Comparison of ENCODE assay signal across 16 cellular contexts in the genomic region with DNA sequence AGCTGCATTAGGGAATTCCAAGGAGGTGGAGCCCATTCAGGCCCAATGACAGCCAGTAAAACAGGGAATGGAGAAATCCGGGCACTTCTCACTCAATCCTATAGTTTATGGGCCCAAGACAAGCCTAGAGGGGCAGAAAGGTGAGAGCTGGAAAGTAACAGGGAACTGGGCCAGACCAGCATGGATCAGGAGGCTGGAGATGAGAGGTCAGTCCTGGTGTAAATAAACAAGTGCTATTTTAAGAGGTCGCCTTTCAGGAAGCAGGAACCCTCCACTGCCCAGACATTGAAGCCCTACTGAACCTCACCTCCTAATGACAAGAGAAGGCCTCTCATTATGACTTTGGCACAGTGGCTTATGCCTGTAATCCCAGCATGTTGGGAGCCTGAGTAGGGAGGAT. TPM values are rescaled to one million over a fixed set of nuclear protein-coding genes. Genes with fewer than 3 reads are reported as not detected.
A peak's percentile ranks its signal among the peaks of the same experiment; 100 is the strongest.
DNase-seq lines count a peak whose midpoint lies in the region; ATAC-seq and TF ChIP-seq lines count a peak whose summit lies in the region.
"Had no signal": no experiment of that assay in that cellular context is flagged by ENCODE, and none has a peak within 500 bp of the region (broad histone marks: within the 10 kb centered on the region; RNA-seq: fewer than 3 reads in every experiment).

No MANE protein-coding gene starts in this region.

- H3K9me3 Mint-ChIP-seq in neural progenitor cell = no peaks in the 10 kb centered on the region
- H3K9me3 Mint-ChIP-seq: CD4-positive, alpha-beta memory T cell had no signal

- no peaks in the 10 kb centered on the region for H3K9me3 ChIP-seq in neural progenitor cell (ENCODE audit: low read depth)

- H3K36me3 ChIP-seq in neural progenitor cell = no peaks in the 10 kb centered on the region

- in situ Hi-C loops in Caki2 (cut with HindIII; ENCODE audit: low pct_unique_long_range_greater_than_20kb, low sequenced_read_pairs) = no loop called here

- no peak overlapping the region for H3K4me3 ChIP-seq in neural progenitor cell

- peaks cover 14% of the 10 kb centered on the region for H3K4me1 ChIP-seq in neural progenitor cell

- H3K4me3 Mint-ChIP-seq in neural progenitor cell = no peak overlapping the region
- H3K4me3 Mint-ChIP-seq: B cell; CD4-positive, alpha-beta memory T cell had no signal

- H3F3A ChIP-seq in neural progenitor cell (ENCODE audit: low read depth) = peaks cover 11% of the 10 kb centered on the region

- peaks cover 43% of the 10 kb centered on the region for H3K4me1 Mint-ChIP-seq in neural progenitor cell
- H3K4me1 Mint-ChIP-seq: CD4-positive, alpha-beta memory T cell had no signal

- no peak overlapping the region for H3K4me2 ChIP-seq in neural progenitor cell

- H2AFZ ChIP-seq in neural progenitor cell (replicated peaks) = no peak overlapping the region

- no peak for TF ChIP-seq CTCF in neural progenitor cell (IDR thresholded peaks at IDR 0.05)

- H3K27me3 Mint-ChIP-seq in neural progenitor cell (ENCODE audit: insufficient read depth, low read depth) = no peaks in the 10 kb centered on the region

- DNase-seq in Caki2 (ENCODE audit: low read depth) = peak; percentile 20
- DNase-seq in M059J (ENCODE audit: low read depth) = peak; percentile 42
- DNase-seq in left kidney (ENCODE audit: low read depth, low spot score) = peak; percentile 26
- no peak for DNase-seq in neural progenitor cell (ENCODE audit: low spot score)
- DNase-seq in AG20443 (ENCODE audit: low spot score) = no peak
- no peak for DNase-seq in activated CD4-positive, alpha-beta T cell treated with anti-CD3 and anti-CD28 coated beads for 4 hours
- DNase-seq: ACHN; C1 segment of cervical spinal cord; CD4-positive, alpha-beta memory T cell; DMS153; DMS79 treated with DMSO at 0.1 percent for 48 hours; GDM1; HCEC 1CT had no signal

- no peaks in the 10 kb centered on the region for H3K36me3 Mint-ChIP-seq in neural progenitor cell
- H3K36me3 Mint-ChIP-seq: CD4-positive, alpha-beta memory T cell had no signal

- H3K27ac ChIP-seq in neural progenitor cell = no peak overlapping the region

- no peaks in the 10 kb centered on the region for H3K79me2 ChIP-seq in neural progenitor cell (ENCODE audit: low read depth)

- H4K20me1 ChIP-seq in neural progenitor cell (ENCODE audit: low read depth) = no peaks in the 10 kb centered on the region

- ATAC-seq in GM21515 (IDR thresholded peaks at IDR 0.05; ENCODE audit: unreplicated experiment) = no peak

- no peaks in the 10 kb centered on the region for H3K27me3 ChIP-seq in neural progenitor cell

- H3K9ac ChIP-seq in neural progenitor cell = no peak overlapping the region

- H3K27ac Mint-ChIP-seq in neural progenitor cell = peak overlapping the region; percentile 74
- H3K27ac Mint-ChIP-seq: B cell; CD4-positive, alpha-beta memory T cell had no signal

RNA-seq across cellular contexts. Expression of a gene that starts 57.2 kb away (rescaled TPM):
- 0.24 TPM in 1 of 2 replicates, not detected in the other for total RNA-seq in Caki2 (2014; rRNA removed; shearing (Covaris generic); ENCODE audit: low replicate concordance)
- not detected in 2 replicates for total RNA-seq in M059J (2014; rRNA removed; shearing (Covaris generic))
- total RNA-seq in neural progenitor cell (ENCODE audit: low replicate concordance) = 0.31 TPM in 1 of 2 replicates, not detected in the other
- total RNA-seq: B cell; CD4-positive, alpha-beta memory T cell; H4 had no signal

Comparison
In these comparisons a context has a peak if more than half of its experiments do, and no peak if none do; other contexts are left out.
1. DNase-seq: peak in Caki2 (single experiment), M059J (single experiment) and left kidney (single experiment); none in neural progenitor cell (single experiment), AG20443 (single experiment) and activated CD4-positive, alpha-beta T cell treated with anti-CD3 and anti-CD28 coated beads for 4 hours (0 of 2).